13 cellular contexts compared by ENCODE assay signal in the genomic region with DNA sequence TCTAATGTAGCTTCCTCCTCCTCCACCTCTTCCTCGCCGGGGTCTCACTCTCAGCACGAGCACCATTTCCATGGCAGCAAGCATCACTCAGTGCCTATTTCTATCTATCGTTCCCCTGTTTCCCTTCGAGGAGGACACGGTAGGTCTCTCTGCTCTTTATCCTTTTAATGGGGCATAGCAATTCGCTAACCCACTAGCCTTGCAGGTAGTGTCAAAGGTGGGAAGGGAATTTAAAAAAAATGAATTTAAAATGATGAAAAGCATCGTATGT.
DNase-seq lines count a peak whose midpoint lies in the region; ATAC-seq and TF ChIP-seq lines count a peak whose summit lies in the region.
"Had no signal": no experiment of that assay in that cellular context is flagged by ENCODE, and none has a peak within 500 bp of the region (broad histone marks: within the 10 kb centered on the region; RNA-seq: fewer than 3 reads in every experiment).

No MANE protein-coding gene starts in this region.

- no peak for TF ChIP-seq EP300 in transverse colon (IDR thresholded peaks at IDR 0.05; ENCODE audit: low read depth)

- DNase-seq in NCI-H1694 treated with DMSO at 0.1 percent for 48 hours (lab: John Stamatoyannopoulos, UW) (peak; percentile 19), NCI-H1694 (lab: John Stamatoyannopoulos, UW) (no peak), endodermal cell (no peak), transverse colon (no peak), GM13976 (ENCODE audit: low spot score) (no peak)
- no peak for DNase-seq in activated T-helper 2 cell treated with anti-CD3 and anti-CD28 coated beads, Interferon-gamma antibody, Interleukin-2, Interleukin-4, amounts not matched to agents 10 μg/mL and 5 μg/mL and 100 μg/mL, durations not matched to agents 14 hours and 24 hours and 36 hours (ENCODE audit: low spot score)
- DNase-seq: ACHN; activated T-cell treated with anti-CD3 and anti-CD28 coated beads for 4 hours; central memory CD4-positive, alpha-beta T cell; testis had no signal

- in situ Hi-C loops in transverse colon (cut with MboI; ENCODE audit: low pct_ligation_motif_present in 1 of 4, low pct_unique_long_range_greater_than_20kb in 1 of 4, low sequenced_read_pairs in 3 of 4) = no loop called here
- in situ Hi-C loops in GM13976 (cut with MboI; ENCODE audit: low sequenced_read_pairs, unreplicated experiment) = no loop called here

- H3K4me1 ChIP-seq in endodermal cell (ENCODE audit: control insufficient read depth, insufficient read depth, low read length) (peaks cover 11% of the 10 kb centered on the region), transverse colon (peaks cover 0 to 19% (median 7%) of the 10 kb centered on the region in 4 donors)
- H3K4me1 ChIP-seq: testis had no signal

- H3K4me3 ChIP-seq in endodermal cell (ENCODE audit: low read length) = peak overlapping the region; percentile 87
- peak overlapping the region; percentile 33 to 59 (median 43) for H3K4me3 ChIP-seq in transverse colon

- ATAC-seq in HG03095 (IDR thresholded peaks at IDR 0.05; ENCODE audit: unreplicated experiment) = no peak

- TF ChIP-seq CTCF in endodermal cell (conservative IDR thresholded peaks at IDR 0.05) = no peak
- TF ChIP-seq CTCF in nephron (IDR thresholded peaks at IDR 0.05; ENCODE audit: unreplicated experiment in 3 of 3) = no peak
- TF ChIP-seq CTCF in transverse colon (IDR thresholded peaks at IDR 0.05) = no peak
- no peak for TF ChIP-seq CTCF in GM13976 (IDR thresholded peaks at IDR 0.05; ENCODE audit: borderline replicate concordance, control extremely low read depth, extremely low read depth, insufficient read depth, missing control alignments)

- H3K27me3 Mint-ChIP-seq in endodermal cell (ENCODE audit: insufficient read depth) (peaks cover 38% of the 10 kb centered on the region), nephron (ENCODE audit: low read depth) (peaks cover 70% of the 10 kb centered on the region)
- H3K27me3 Mint-ChIP-seq in activated T-helper 2 cell treated with anti-CD3 and anti-CD28 coated beads, Interferon-gamma antibody, Interleukin-2, Interleukin-4, amounts not matched to agents 10 μg/mL and 5 μg/mL and 100 μg/mL, durations not matched to agents 14 hours and 24 hours and 36 hours (ENCODE audit: low read depth) = peaks cover 31% of the 10 kb centered on the region

- intact Hi-C loops in transverse colon (cut with DNase I; ENCODE audit: low total_unique reads) = no loop called here
- intact Hi-C loops in activated T-helper 2 cell treated with anti-CD3 and anti-CD28 coated beads, Interferon-gamma antibody, Interleukin-2, Interleukin-4, amounts not matched to agents 10 μg/mL and 5 μg/mL and 100 μg/mL, durations not matched to agents 14 hours and 24 hours and 36 hours (cut with micrococcal nuclease) = loop anchor here (10.0 kb wide), 1 partner anchor 146 kb away; no protein-coding TSS in a partner anchor

- H3K27ac ChIP-seq in endodermal cell (ENCODE audit: low read depth, low read length) = no peak overlapping the region
- H3K27ac ChIP-seq in transverse colon = peak overlapping the region in 3 of 4 donors; percentile 55 to 70 (median 65)
- H3K27ac ChIP-seq: RWPE1, testis had no signal

- peak overlapping the region; percentile 83 for H3K4me3 Mint-ChIP-seq in endodermal cell
- H3K4me3 Mint-ChIP-seq in nephron = peak overlapping the region; percentile 91 to 95 (median 92)
- H3K4me3 Mint-ChIP-seq in activated T-helper 2 cell treated with anti-CD3 and anti-CD28 coated beads, Interferon-gamma antibody, Interleukin-2, Interleukin-4, amounts not matched to agents 10 μg/mL and 5 μg/mL and 100 μg/mL, durations not matched to agents 14 hours and 24 hours and 36 hours (ENCODE audit: low read depth) = no peak overlapping the region

- H3K27me3 ChIP-seq in endodermal cell (ENCODE audit: control insufficient read depth, insufficient read depth, low read length, poor library complexity, severe bottlenecking) (peaks cover 49% of the 10 kb centered on the region), transverse colon (peaks cover 59% of the 10 kb centered on the region)
- H3K27me3 ChIP-seq: testis had no signal

- H3K36me3 Mint-ChIP-seq in endodermal cell (ENCODE audit: low read depth) = no peaks in the 10 kb centered on the region
- H3K36me3 Mint-ChIP-seq in nephron (ENCODE audit: low read depth) = peaks cover 3% of the 10 kb centered on the region
- no peaks in the 10 kb centered on the region for H3K36me3 Mint-ChIP-seq in activated T-helper 2 cell treated with anti-CD3 and anti-CD28 coated beads, Interferon-gamma antibody, Interleukin-2, Interleukin-4, amounts not matched to agents 10 μg/mL and 5 μg/mL and 100 μg/mL, durations not matched to agents 14 hours and 24 hours and 36 hours (ENCODE audit: low read depth)

- H3K27ac Mint-ChIP-seq in endodermal cell = no peak overlapping the region
- H3K27ac Mint-ChIP-seq in nephron = peak overlapping the region in 1 of 3 experiments; percentile 12
- H3K27ac Mint-ChIP-seq in activated T-helper 2 cell treated with anti-CD3 and anti-CD28 coated beads, Interferon-gamma antibody, Interleukin-2, Interleukin-4, amounts not matched to agents 10 μg/mL and 5 μg/mL and 100 μg/mL, durations not matched to agents 14 hours and 24 hours and 36 hours = no peak overlapping the region

- H3K9me3 ChIP-seq in endodermal cell (ENCODE audit: control insufficient read depth, low read length) (no peaks in the 10 kb centered on the region), transverse colon (no peaks in the 10 kb centered on the region)
- H3K9me3 ChIP-seq: testis had no signal

- WGBS in endodermal cell (ENCODE audit: insufficient coverage in 1 of 2, insufficient read length in 1 of 2), 2 experiments = 0 to 9% methylated on average over 1 to 8 of the region's 8 CpGs
- 3 to 16% methylated on average over 5 to 8 of the region's 8 CpGs for WGBS in transverse colon (ENCODE audit: low coverage in 1 of 2), 2 donors

- H3K36me3 ChIP-seq in endodermal cell (ENCODE audit: control insufficient read depth, insufficient read depth, low read length) = no peaks in the 10 kb centered on the region
- no peaks in the 10 kb centered on the region for H3K36me3 ChIP-seq in transverse colon

- H3K9ac ChIP-seq in endodermal cell (ENCODE audit: extremely low read depth, low read length, poor library complexity, severe bottlenecking) = no peak overlapping the region

- H3K9me3 Mint-ChIP-seq in endodermal cell (no peaks in the 10 kb centered on the region), nephron (no peaks in the 10 kb centered on the region)
- no peaks in the 10 kb centered on the region for H3K9me3 Mint-ChIP-seq in activated T-helper 2 cell treated with anti-CD3 and anti-CD28 coated beads, Interferon-gamma antibody, Interleukin-2, Interleukin-4, amounts not matched to agents 10 μg/mL and 5 μg/mL and 100 μg/mL, durations not matched to agents 14 hours and 24 hours and 36 hours

- H3K4me1 Mint-ChIP-seq in endodermal cell = peaks cover 51% of the 10 kb centered on the region
- peaks cover 58% of the 10 kb centered on the region for H3K4me1 Mint-ChIP-seq in nephron
- no peaks in the 10 kb centered on the region for H3K4me1 Mint-ChIP-seq in activated T-helper 2 cell treated with anti-CD3 and anti-CD28 coated beads, Interferon-gamma antibody, Interleukin-2, Interleukin-4, amounts not matched to agents 10 μg/mL and 5 μg/mL and 100 μg/mL, durations not matched to agents 14 hours and 24 hours and 36 hours (ENCODE audit: low read depth)

- no peak for TF ChIP-seq POLR2A in transverse colon (IDR thresholded peaks at IDR 0.05)
